Comparison of ENCODE assay signal across 20 cellular contexts in genomic region chr1:33930346-33931114, GRCh38.
DNase-seq lines count a peak whose midpoint lies in the region; FAIRE-seq and TF ChIP-seq lines count a peak whose summit lies in the region.
"Had no signal": no experiment of that assay in that cellular context is flagged by ENCODE, and none has a peak within 500 bp of the region (broad histone marks: within the 10 kb centered on the region; RNA-seq: fewer than 3 reads in every experiment).

No MANE protein-coding gene starts in this region.

- WGBS in ovary, 3 donors: 27 to 56% (median 46%) methylated on average over 11 of the region's 11 CpGs

- no peak for TF ChIP-seq EP300 in ovary (IDR thresholded peaks at IDR 0.05)

- intact Hi-C loops in ovary (cut with DNase I): loop anchor here in 1 of 4 donors (10.0 kb wide), 1 partner anchor 134 kb away; no protein-coding TSS in a partner anchor

- no peak overlapping the region for H3K27ac ChIP-seq in ovary
- H3K27ac ChIP-seq: BLaER1 treated with 17β-estradiol and CSF1 and Interleukin-3, amounts not matched to agents 10 nM and 100 nM; HL-60; SK-N-MC had no signal

- in situ Hi-C loops in G401 (cut with HindIII; ENCODE audit: low sequenced_read_pairs): no loop called here

- TF ChIP-seq CTCF in bronchial epithelial cell (IDR thresholded peaks at IDR 0.05; ENCODE audit: insufficient read depth, low read length, severe bottlenecking): no peak
- no peak for TF ChIP-seq CTCF in ovary (IDR thresholded peaks at IDR 0.05)

- no peaks in the 10 kb centered on the region for H3K27me3 ChIP-seq in bronchial epithelial cell (ENCODE audit: control insufficient read depth, insufficient read depth, low read length)
- no peaks in the 10 kb centered on the region for H3K27me3 ChIP-seq in ovary
- H3K27me3 ChIP-seq: BLaER1 treated with 17β-estradiol and CSF1 and Interleukin-3, amounts not matched to agents 10 nM and 100 nM had no signal

- no peak for TF ChIP-seq POLR2A in ovary (IDR thresholded peaks at IDR 0.05)

- FAIRE-seq in bronchial epithelial cell (lab: Jason Lieb, UNC): peak; percentile 70
- FAIRE-seq: G401.6 had no signal

- H3K4me1 ChIP-seq in ovary (ENCODE audit: insufficient read depth): no peaks in the 10 kb centered on the region
- H3K4me1 ChIP-seq: BLaER1 treated with 17β-estradiol and CSF1 and Interleukin-3, amounts not matched to agents 10 nM and 100 nM; HAP-1 had no signal

- no peaks in the 10 kb centered on the region for H3K36me3 ChIP-seq in bronchial epithelial cell (ENCODE audit: control insufficient read depth, insufficient read depth, low read length)
- no peaks in the 10 kb centered on the region for H3K36me3 ChIP-seq in ovary
- H3K36me3 ChIP-seq: BLaER1 treated with 17β-estradiol and CSF1 and Interleukin-3, amounts not matched to agents 10 nM and 100 nM; HAP-1 had no signal

- peak; percentile 65 for DNase-seq in G401 (ENCODE audit: low spot score)
- peak; percentile 87 for DNase-seq in NCI-H2029 treated with DMSO at 0.1 percent for 48 hours (lab: John Stamatoyannopoulos, UW)
- no peak for DNase-seq in bronchial epithelial cell (ENCODE audit: low read depth)
- peak; percentile 17 for DNase-seq in pons (ENCODE audit: low spot score)
- no peak for DNase-seq in activated CD4-positive, CD25-positive, alpha-beta regulatory T cell (lab: John Stamatoyannopoulos, UW)
- DNase-seq in ovary: no peak
- no peak for DNase-seq in foreskin melanocyte
- DNase-seq: CD8-positive, alpha-beta memory T cell; DND-41; IMR-90; NCI-H1436; NCI-H1930; NCI-H2171; NCI-H69; SHP77 had no signal

- H3K4me3 ChIP-seq in bronchial epithelial cell (ENCODE audit: low read depth, low read length) (no peak overlapping the region), ovary (no peak overlapping the region)
- H3K4me3 ChIP-seq: BLaER1 treated with 17β-estradiol and CSF1 and Interleukin-3, amounts not matched to agents 10 nM and 100 nM; HAP-1; SK-N-MC had no signal

- H3K9me3 ChIP-seq in ovary: no peaks in the 10 kb centered on the region
- H3K9me3 ChIP-seq: HAP-1 had no signal

Comparison
In these comparisons a context has a peak if more than half of its experiments do, and no peak if none do; other contexts are left out.
1. DNase-seq: peak in G401 (single experiment), NCI-H2029 treated with DMSO at 0.1 percent for 48 hours (single experiment) and pons (single experiment); none in bronchial epithelial cell (single experiment), activated CD4-positive, CD25-positive, alpha-beta regulatory T cell (0 of 4), ovary (0 of 5) and foreskin melanocyte (single experiment).